19 cellular contexts compared by ENCODE assay signal in the genomic region with DNA sequence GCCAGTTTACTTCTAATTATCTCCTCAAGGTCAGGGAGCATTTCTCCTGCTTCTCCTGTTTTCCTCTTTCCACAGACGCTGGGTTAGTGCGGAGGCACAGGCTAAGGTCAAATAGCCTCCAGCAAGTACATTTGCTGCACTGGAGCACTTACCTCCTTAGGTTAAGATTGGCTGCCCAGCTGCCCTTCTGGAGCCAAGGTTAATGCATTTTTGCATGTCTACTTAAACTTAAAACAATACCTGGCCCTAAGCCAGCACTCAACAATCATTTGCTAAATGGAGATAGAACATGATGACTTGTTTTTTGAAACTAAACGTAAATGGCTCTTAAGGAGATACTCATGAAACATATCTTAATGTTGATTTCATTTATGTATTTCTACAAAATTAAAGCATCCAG.
A peak's percentile ranks its signal among the peaks of the same experiment; 100 is the strongest.
DNase-seq lines count a peak whose midpoint lies in the region; ATAC-seq, FAIRE-seq and TF ChIP-seq lines count a peak whose summit lies in the region.
"Had no signal": no experiment of that assay in that cellular context is flagged by ENCODE, and none has a peak within 500 bp of the region (broad histone marks: within the 10 kb centered on the region; RNA-seq: fewer than 3 reads in every experiment).

No MANE protein-coding gene starts in this region.

- H3K36me3 ChIP-seq in kidney (ENCODE audit: control insufficient read depth in 1 of 2, insufficient read depth in 2 of 2, low read length in 2 of 2): no peaks in the 10 kb centered on the region

- H3K4me3 Mint-ChIP-seq in T-helper 2 cell treated with Interferon-gamma antibody and Interleukin-4, amounts not matched to agents 5 μg/mL and 100 μg/mL, for 36 hours: no peak overlapping the region
- H3K4me3 Mint-ChIP-seq: IgD-negative memory B cell had no signal

- no peak for ATAC-seq in GM18511 (IDR thresholded peaks at IDR 0.05; ENCODE audit: unreplicated experiment)
- no peak for ATAC-seq in HG03342 (IDR thresholded peaks at IDR 0.05; ENCODE audit: unreplicated experiment)
- ATAC-seq in GM19463 (IDR thresholded peaks at IDR 0.05; ENCODE audit: unreplicated experiment): no peak

- no peak overlapping the region for H3K27ac Mint-ChIP-seq in T-helper 2 cell treated with Interferon-gamma antibody and Interleukin-4, amounts not matched to agents 5 μg/mL and 100 μg/mL, for 36 hours
- H3K27ac Mint-ChIP-seq: IgD-negative memory B cell had no signal

- intact Hi-C loops in kidney (cut with DNase I): no loop called here

- H3K4me3 ChIP-seq in kidney (ENCODE audit: low read length in 2 of 2): no peak overlapping the region
- H3K4me3 ChIP-seq: PC-9 had no signal

- H3K36me3 Mint-ChIP-seq in T-helper 2 cell treated with Interferon-gamma antibody and Interleukin-4, amounts not matched to agents 5 μg/mL and 100 μg/mL, for 36 hours (ENCODE audit: low read depth): no peaks in the 10 kb centered on the region
- H3K36me3 Mint-ChIP-seq: IgD-negative memory B cell had no signal

- DNase-seq in NCI-H1417 (lab: John Stamatoyannopoulos, UW) (peak in 2 of 3 experiments; percentile 43 to 52), NCI-H1417 treated with DMSO at 0.1 percent for 48 hours (lab: John Stamatoyannopoulos, UW) (no peak), amniotic epithelial cell (ENCODE audit: low read depth) (peak; percentile 25), kidney (no peak)
- DNase-seq in T-helper 2 cell treated with Interferon-gamma antibody and Interleukin-4, amounts not matched to agents 5 μg/mL and 100 μg/mL, for 36 hours (ENCODE audit: low spot score): no peak
- DNase-seq: 8988T, C1 segment of cervical spinal cord, COR-L47, DND-41, GDM1, GOT3, MV-4-11, NCI-H748 treated with DMSO at 0.1 percent for 48 hours, PC-9, SHP77 had no signal

- TF ChIP-seq CTCF in kidney (IDR thresholded peaks at IDR 0.05; ENCODE audit: borderline replicate concordance, extremely low read depth, insufficient read depth): no peak

- peaks cover 59% of the 10 kb centered on the region for H3K27me3 Mint-ChIP-seq in T-helper 2 cell treated with Interferon-gamma antibody and Interleukin-4, amounts not matched to agents 5 μg/mL and 100 μg/mL, for 36 hours (ENCODE audit: low read depth)

- no peaks in the 10 kb centered on the region for H3K4me1 Mint-ChIP-seq in T-helper 2 cell treated with Interferon-gamma antibody and Interleukin-4, amounts not matched to agents 5 μg/mL and 100 μg/mL, for 36 hours (ENCODE audit: low read depth)
- H3K4me1 Mint-ChIP-seq: IgD-negative memory B cell had no signal

- peaks cover 0 to 2% of the 10 kb centered on the region in 2 donors for H3K4me1 ChIP-seq in kidney (ENCODE audit: control insufficient read depth in 1 of 2, insufficient read depth in 1 of 2, low read depth in 1 of 2, low read length in 2 of 2)

- peak; percentile 15 for FAIRE-seq in kidney (lab: Jason Lieb, UNC)

- H3K9me3 Mint-ChIP-seq in T-helper 2 cell treated with Interferon-gamma antibody and Interleukin-4, amounts not matched to agents 5 μg/mL and 100 μg/mL, for 36 hours: no peaks in the 10 kb centered on the region
- H3K9me3 Mint-ChIP-seq: IgD-negative memory B cell had no signal

- H3K9me3 ChIP-seq in kidney (ENCODE audit: control insufficient read depth in 1 of 2, low read length in 2 of 2): no peaks in the 10 kb centered on the region

- H3K27ac ChIP-seq in kidney (ENCODE audit: low read depth in 2 of 2, low read length in 2 of 2): no peak overlapping the region
- H3K27ac ChIP-seq: PC-9 had no signal

- H3K9ac ChIP-seq in kidney (ENCODE audit: low read length in 2 of 2): peak overlapping the region in 1 of 2 donors; percentile 3

Comparison
In these comparisons a context has a peak if more than half of its experiments do, and no peak if none do; other contexts are left out.
1. DNase-seq: peak in NCI-H1417 (2 of 3) and amniotic epithelial cell (single experiment); none in NCI-H1417 treated with DMSO at 0.1 percent for 48 hours (single experiment), kidney (single experiment) and T-helper 2 cell treated with Interferon-gamma antibody and Interleukin-4, amounts not matched to agents 5 μg/mL and 100 μg/mL, for 36 hours (single experiment).